1 cellular context compared by ENCODE assay signal in the genomic region with DNA sequence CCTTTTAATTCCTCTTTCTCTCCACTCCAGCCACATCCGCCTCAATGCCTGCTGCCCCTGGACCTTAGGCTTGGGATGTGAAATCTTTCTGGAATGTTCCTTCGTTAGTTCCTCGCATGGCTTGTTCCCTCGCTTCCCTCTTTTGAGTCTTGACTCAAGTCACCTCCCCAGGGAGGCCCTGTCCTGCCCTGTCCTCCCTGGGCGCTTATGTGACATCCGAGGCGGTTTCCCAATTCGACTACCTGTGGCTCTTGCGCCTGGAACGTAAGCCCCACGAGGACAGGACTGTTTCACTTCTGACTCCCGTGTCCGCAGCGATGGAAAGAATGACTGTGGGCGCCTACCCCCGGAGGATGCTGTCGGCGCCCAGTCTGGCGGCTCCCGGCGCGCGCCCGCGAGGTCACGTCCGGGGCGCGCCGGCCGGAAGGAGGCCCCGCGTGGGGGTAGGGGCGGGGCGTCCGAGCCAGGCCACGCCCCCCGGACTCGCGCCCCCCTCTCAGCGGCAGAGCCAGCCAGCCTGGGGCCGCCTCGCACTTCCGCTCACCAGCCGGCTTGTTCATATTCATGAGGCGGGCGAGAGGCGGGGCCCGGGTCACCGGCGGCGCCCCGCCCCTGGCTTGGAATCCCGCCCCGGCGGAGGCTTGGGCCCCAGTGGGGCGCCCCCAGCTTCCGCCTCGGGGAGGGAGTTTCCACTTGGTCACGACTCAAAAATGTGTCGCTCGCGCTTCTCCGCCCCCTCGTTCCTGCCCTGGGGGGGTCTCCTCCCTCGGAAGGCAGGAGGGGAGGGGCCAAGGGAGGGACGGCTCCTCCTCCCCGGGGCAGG.
TF ChIP-seq lines count a peak whose summit lies in the region.

No MANE protein-coding gene starts in this region.

TF ChIP-seq in HEK293, 187 proteins besides CTCF, POLR2A, EP300 and RAD21 (continued from another document and continues in another):
- TF ChIP-seq MYNN (tag by site-specific recombination; IDR thresholded peaks at IDR 0.05; ENCODE audit: borderline replicate concordance) (no peak), ZNF174 (tag by site-specific recombination; IDR thresholded peaks at IDR 0.05) (no peak), ZNF132 (tag by site-specific recombination; IDR thresholded peaks at IDR 0.05; ENCODE audit: borderline replicate concordance) (no peak), ZNF221 (tag by site-specific recombination; IDR thresholded peaks at IDR 0.05; ENCODE audit: borderline replicate concordance) (no peak), IKZF3 (tag by site-specific recombination; IDR thresholded peaks at IDR 0.05) (no peak), GFI1B (tag by site-specific recombination; IDR thresholded peaks at IDR 0.05) (no peak), ZNF792 (tag by site-specific recombination; IDR thresholded peaks at IDR 0.05) (no peak), ZNF76 (tag by site-specific recombination; IDR thresholded peaks at IDR 0.05; ENCODE audit: borderline replicate concordance, low read depth) (no peak), GLIS1 (tag by site-specific recombination; IDR thresholded peaks at IDR 0.05) (peak; percentile 72), ZNF544 (tag by site-specific recombination; IDR thresholded peaks at IDR 0.05) (no peak), ZNF560 (tag by site-specific recombination; IDR thresholded peaks at IDR 0.05; ENCODE audit: borderline replicate concordance) (no peak), ZNF768 (tag by site-specific recombination; IDR thresholded peaks at IDR 0.05) (no peak), ZNF155 (tag by site-specific recombination; IDR thresholded peaks at IDR 0.05) (no peak), GLI2 (tag by site-specific recombination; IDR thresholded peaks at IDR 0.05; ENCODE audit: borderline replicate concordance, low read depth) (no peak), ZNF549 (tag by site-specific recombination; IDR thresholded peaks at IDR 0.05) (no peak), ZNF433 (tag by site-specific recombination; IDR thresholded peaks at IDR 0.05; ENCODE audit: low read depth) (no peak), SP7 (tag by site-specific recombination; IDR thresholded peaks at IDR 0.05) (peak; percentile 76), ZNF211 (tag by site-specific recombination; IDR thresholded peaks at IDR 0.05; ENCODE audit: low read depth) (no peak), SALL2 (tag by site-specific recombination; IDR thresholded peaks at IDR 0.05; ENCODE audit: borderline replicate concordance) (no peak), ZNF529 (tag by site-specific recombination; IDR thresholded peaks at IDR 0.05; ENCODE audit: insufficient replicate concordance) (no peak)
- TF ChIP-seq, protein P1, sequence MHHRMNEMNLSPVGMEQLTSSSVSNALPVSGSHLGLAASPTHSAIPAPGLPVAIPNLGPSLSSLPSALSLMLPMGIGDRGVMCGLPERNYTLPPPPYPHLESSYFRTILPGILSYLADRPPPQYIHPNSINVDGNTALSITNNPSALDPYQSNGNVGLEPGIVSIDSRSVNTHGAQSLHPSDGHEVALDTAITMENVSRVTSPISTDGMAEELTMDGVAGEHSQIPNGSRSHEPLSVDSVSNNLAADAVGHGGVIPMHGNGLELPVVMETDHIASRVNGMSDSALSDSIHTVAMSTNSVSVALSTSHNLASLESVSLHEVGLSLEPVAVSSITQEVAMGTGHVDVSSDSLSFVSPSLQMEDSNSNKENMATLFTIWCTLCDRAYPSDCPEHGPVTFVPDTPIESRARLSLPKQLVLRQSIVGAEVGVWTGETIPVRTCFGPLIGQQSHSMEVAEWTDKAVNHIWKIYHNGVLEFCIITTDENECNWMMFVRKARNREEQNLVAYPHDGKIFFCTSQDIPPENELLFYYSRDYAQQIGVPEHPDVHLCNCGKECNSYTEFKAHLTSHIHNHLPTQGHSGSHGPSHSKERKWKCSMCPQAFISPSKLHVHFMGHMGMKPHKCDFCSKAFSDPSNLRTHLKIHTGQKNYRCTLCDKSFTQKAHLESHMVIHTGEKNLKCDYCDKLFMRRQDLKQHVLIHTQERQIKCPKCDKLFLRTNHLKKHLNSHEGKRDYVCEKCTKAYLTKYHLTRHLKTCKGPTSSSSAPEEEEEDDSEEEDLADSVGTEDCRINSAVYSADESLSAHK (tag by site-specific recombination; IDR thresholded peaks at IDR 0.05), result no peak
- TF ChIP-seq, protein P2, sequence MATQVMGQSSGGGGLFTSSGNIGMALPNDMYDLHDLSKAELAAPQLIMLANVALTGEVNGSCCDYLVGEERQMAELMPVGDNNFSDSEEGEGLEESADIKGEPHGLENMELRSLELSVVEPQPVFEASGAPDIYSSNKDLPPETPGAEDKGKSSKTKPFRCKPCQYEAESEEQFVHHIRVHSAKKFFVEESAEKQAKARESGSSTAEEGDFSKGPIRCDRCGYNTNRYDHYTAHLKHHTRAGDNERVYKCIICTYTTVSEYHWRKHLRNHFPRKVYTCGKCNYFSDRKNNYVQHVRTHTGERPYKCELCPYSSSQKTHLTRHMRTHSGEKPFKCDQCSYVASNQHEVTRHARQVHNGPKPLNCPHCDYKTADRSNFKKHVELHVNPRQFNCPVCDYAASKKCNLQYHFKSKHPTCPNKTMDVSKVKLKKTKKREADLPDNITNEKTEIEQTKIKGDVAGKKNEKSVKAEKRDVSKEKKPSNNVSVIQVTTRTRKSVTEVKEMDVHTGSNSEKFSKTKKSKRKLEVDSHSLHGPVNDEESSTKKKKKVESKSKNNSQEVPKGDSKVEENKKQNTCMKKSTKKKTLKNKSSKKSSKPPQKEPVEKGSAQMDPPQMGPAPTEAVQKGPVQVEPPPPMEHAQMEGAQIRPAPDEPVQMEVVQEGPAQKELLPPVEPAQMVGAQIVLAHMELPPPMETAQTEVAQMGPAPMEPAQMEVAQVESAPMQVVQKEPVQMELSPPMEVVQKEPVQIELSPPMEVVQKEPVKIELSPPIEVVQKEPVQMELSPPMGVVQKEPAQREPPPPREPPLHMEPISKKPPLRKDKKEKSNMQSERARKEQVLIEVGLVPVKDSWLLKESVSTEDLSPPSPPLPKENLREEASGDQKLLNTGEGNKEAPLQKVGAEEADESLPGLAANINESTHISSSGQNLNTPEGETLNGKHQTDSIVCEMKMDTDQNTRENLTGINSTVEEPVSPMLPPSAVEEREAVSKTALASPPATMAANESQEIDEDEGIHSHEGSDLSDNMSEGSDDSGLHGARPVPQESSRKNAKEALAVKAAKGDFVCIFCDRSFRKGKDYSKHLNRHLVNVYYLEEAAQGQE (tag by site-specific recombination; IDR thresholded peaks at IDR 0.05), result no peak
- TF ChIP-seq, protein P3, sequence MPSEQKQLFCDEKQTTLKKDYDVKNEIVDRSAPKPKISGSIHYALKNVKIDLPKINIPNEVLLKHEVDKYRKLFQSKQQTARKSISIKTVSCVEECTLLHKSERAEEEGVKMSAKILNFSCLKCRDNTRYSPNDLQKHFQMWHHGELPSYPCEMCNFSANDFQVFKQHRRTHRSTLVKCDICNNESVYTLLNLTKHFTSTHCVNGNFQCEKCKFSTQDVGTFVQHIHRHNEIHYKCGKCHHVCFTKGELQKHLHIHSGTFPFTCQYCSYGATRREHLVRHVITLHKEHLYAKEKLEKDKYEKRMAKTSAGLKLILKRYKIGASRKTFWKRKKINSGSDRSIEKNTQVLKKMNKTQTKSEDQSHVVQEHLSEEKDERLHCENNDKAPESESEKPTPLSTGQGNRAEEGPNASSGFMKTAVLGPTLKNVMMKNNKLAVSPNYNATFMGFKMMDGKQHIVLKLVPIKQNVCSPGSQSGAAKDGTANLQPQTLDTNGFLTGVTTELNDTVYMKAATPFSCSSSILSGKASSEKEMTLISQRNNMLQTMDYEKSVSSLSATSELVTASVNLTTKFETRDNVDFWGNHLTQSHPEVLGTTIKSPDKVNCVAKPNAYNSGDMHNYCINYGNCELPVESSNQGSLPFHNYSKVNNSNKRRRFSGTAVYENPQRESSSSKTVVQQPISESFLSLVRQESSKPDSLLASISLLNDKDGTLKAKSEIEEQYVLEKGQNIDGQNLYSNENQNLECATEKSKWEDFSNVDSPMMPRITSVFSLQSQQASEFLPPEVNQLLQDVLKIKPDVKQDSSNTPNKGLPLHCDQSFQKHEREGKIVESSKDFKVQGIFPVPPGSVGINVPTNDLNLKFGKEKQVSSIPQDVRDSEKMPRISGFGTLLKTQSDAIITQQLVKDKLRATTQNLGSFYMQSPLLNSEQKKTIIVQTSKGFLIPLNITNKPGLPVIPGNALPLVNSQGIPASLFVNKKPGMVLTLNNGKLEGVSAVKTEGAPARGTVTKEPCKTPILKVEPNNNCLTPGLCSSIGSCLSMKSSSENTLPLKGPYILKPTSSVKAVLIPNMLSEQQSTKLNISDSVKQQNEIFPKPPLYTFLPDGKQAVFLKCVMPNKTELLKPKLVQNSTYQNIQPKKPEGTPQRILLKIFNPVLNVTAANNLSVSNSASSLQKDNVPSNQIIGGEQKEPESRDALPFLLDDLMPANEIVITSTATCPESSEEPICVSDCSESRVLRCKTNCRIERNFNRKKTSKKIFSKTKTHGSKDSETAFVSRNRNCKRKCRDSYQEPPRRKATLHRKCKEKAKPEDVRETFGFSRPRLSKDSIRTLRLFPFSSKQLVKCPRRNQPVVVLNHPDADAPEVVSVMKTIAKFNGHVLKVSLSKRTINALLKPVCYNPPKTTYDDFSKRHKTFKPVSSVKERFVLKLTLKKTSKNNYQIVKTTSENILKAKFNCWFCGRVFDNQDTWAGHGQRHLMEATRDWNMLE (tag by site-specific recombination; conservative IDR thresholded peaks at IDR 0.05; ENCODE audit: low read depth), result no peak
- TF ChIP-seq, protein P4, sequence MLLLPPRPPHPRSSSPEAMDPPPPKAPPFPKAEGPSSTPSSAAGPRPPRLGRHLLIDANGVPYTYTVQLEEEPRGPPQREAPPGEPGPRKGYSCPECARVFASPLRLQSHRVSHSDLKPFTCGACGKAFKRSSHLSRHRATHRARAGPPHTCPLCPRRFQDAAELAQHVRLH (tag by site-specific recombination; IDR thresholded peaks at IDR 0.05), result no peak
- TF ChIP-seq, protein P5, sequence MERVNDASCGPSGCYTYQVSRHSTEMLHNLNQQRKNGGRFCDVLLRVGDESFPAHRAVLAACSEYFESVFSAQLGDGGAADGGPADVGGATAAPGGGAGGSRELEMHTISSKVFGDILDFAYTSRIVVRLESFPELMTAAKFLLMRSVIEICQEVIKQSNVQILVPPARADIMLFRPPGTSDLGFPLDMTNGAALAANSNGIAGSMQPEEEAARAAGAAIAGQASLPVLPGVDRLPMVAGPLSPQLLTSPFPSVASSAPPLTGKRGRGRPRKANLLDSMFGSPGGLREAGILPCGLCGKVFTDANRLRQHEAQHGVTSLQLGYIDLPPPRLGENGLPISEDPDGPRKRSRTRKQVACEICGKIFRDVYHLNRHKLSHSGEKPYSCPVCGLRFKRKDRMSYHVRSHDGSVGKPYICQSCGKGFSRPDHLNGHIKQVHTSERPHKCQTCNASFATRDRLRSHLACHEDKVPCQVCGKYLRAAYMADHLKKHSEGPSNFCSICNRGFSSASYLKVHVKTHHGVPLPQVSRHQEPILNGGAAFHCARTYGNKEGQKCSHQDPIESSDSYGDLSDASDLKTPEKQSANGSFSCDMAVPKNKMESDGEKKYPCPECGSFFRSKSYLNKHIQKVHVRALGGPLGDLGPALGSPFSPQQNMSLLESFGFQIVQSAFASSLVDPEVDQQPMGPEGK (tag by site-specific recombination; IDR thresholded peaks at IDR 0.05), result peak; percentile 75
- TF ChIP-seq, protein P6, sequence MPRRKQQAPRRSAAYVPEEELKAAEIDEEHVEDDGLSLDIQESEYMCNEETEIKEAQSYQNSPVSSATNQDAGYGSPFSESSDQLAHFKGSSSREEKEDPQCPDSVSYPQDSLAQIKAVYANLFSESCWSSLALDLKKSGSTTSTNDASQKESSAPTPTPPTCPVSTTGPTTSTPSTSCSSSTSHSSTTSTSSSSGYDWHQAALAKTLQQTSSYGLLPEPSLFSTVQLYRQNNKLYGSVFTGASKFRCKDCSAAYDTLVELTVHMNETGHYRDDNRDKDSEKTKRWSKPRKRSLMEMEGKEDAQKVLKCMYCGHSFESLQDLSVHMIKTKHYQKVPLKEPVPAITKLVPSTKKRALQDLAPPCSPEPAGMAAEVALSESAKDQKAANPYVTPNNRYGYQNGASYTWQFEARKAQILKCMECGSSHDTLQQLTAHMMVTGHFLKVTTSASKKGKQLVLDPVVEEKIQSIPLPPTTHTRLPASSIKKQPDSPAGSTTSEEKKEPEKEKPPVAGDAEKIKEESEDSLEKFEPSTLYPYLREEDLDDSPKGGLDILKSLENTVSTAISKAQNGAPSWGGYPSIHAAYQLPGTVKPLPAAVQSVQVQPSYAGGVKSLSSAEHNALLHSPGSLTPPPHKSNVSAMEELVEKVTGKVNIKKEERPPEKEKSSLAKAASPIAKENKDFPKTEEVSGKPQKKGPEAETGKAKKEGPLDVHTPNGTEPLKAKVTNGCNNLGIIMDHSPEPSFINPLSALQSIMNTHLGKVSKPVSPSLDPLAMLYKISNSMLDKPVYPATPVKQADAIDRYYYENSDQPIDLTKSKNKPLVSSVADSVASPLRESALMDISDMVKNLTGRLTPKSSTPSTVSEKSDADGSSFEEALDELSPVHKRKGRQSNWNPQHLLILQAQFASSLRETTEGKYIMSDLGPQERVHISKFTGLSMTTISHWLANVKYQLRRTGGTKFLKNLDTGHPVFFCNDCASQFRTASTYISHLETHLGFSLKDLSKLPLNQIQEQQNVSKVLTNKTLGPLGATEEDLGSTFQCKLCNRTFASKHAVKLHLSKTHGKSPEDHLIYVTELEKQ (tag by site-specific recombination; IDR thresholded peaks at IDR 0.05; ENCODE audit: borderline replicate concordance), result no peak
- TF ChIP-seq, protein P7, sequence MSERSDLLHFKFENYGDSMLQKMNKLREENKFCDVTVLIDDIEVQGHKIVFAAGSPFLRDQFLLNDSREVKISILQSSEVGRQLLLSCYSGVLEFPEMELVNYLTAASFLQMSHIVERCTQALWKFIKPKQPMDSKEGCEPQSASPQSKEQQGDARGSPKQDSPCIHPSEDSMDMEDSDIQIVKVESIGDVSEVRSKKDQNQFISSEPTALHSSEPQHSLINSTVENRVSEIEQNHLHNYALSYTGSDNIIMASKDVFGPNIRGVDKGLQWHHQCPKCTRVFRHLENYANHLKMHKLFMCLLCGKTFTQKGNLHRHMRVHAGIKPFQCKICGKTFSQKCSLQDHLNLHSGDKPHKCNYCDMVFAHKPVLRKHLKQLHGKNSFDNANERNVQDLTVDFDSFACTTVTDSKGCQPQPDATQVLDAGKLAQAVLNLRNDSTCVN (tag by site-specific recombination; optimal IDR thresholded peaks at IDR 0.05), result peak; percentile 35
- TF ChIP-seq, protein P8, sequence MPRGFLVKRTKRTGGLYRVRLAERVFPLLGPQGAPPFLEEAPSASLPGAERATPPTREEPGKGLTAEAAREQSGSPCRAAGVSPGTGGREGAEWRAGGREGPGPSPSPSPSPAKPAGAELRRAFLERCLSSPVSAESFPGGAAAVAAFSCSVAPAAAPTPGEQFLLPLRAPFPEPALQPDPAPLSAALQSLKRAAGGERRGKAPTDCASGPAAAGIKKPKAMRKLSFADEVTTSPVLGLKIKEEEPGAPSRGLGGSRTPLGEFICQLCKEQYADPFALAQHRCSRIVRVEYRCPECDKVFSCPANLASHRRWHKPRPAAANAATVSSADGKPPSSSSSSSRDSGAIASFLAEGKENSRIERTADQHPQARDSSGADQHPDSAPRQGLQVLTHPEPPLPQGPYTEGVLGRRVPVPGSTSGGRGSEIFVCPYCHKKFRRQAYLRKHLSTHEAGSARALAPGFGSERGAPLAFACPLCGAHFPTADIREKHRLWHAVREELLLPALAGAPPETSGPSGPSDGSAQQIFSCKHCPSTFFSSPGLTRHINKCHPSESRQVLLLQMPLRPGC (tag by site-specific recombination; IDR thresholded peaks at IDR 0.05), result no peak
- TF ChIP-seq, protein P9, sequence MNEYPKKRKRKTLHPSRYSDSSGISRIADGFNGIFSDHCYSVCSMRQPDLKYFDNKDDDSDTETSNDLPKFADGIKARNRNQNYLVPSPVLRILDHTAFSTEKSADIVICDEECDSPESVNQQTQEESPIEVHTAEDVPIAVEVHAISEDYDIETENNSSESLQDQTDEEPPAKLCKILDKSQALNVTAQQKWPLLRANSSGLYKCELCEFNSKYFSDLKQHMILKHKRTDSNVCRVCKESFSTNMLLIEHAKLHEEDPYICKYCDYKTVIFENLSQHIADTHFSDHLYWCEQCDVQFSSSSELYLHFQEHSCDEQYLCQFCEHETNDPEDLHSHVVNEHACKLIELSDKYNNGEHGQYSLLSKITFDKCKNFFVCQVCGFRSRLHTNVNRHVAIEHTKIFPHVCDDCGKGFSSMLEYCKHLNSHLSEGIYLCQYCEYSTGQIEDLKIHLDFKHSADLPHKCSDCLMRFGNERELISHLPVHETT (tag by site-specific recombination; IDR thresholded peaks at IDR 0.05), result no peak
